ENCODE assay signal across 19 cellular contexts in the genomic region with DNA sequence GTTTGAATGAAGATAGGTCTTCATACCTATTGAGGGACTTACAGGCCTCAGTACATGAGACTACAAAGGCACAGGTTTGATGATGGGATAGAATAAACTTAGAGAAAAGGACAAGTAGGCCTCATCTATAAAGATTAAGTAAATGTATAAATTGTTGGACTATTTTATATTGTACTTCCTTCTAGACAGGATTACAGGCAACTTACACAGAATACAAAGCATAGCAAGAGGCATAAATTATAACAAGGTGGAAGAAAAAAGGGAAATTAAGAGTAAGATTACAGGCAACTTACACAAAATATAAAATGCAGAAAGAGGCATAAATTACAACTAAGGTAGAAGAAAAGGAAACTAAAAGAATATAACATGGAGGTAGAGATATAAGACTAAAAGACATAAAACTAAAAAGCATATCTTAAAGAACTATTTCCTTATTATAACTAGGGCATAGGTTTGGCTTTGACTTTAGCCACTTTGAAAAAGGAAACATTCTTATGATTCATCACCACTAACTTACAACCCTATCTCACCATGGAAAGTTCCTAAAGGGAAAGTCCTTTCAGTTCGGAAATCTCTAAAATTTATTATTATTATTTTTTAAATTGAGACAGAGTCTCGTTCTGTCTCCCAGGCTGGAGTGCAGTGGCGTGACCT.
A peak's percentile ranks its signal among the peaks of the same experiment; 100 is the strongest.
DNase-seq lines count a peak whose midpoint lies in the region; ATAC-seq and TF ChIP-seq lines count a peak whose summit lies in the region.
"Had no signal": no experiment of that assay in that cellular context is flagged by ENCODE, and none has a peak within 500 bp of the region (broad histone marks: within the 10 kb centered on the region; RNA-seq: fewer than 3 reads in every experiment).

No MANE protein-coding gene starts in this region.

- POLR2A ChIA-PET in activated CD4-positive, alpha-beta T cell treated with anti-CD3 and anti-CD28 coated beads for 36 hours (lab: Charles Lee) = no interaction called here

- H3K4me3 Mint-ChIP-seq in activated CD4-positive, alpha-beta T cell treated with anti-CD3 and anti-CD28 coated beads for 36 hours = no peak overlapping the region
- no peak overlapping the region for H3K4me3 Mint-ChIP-seq in stimulated activated naive CD8-positive, alpha-beta T cell treated with anti-CD3 and anti-CD28 coated beads, Interleukin-15, Interleukin-2, amounts not matched to agents 100 ng/mL and 50 ng/mL, for 24 hours
- H3K4me3 Mint-ChIP-seq in stimulated activated naive CD8-positive, alpha-beta T cell treated with anti-CD3 and anti-CD28 coated beads, Interleukin-15, amount 100 ng/mL, for 72 hours = no peak overlapping the region
- H3K4me3 Mint-ChIP-seq in type B pancreatic cell = no peak overlapping the region
- H3K4me3 Mint-ChIP-seq: CD14-positive monocyte, H9 had no signal

- TF ChIP-seq POLR2A in ovary (IDR thresholded peaks at IDR 0.05) = no peak

- 75 to 87% (median 77%) methylated on average over 3 of the region's 3 CpGs for WGBS in ovary, 3 donors

- no peak for TF ChIP-seq EP300 in ovary (IDR thresholded peaks at IDR 0.05)

- peak overlapping the region; percentile 17 for H3K27ac Mint-ChIP-seq in activated CD4-positive, alpha-beta T cell treated with anti-CD3 and anti-CD28 coated beads for 36 hours
- peak overlapping the region; percentile 66 for H3K27ac Mint-ChIP-seq in stimulated activated naive CD8-positive, alpha-beta T cell treated with anti-CD3 and anti-CD28 coated beads, Interleukin-15, Interleukin-2, amounts not matched to agents 100 ng/mL and 50 ng/mL, for 24 hours
- no peak overlapping the region for H3K27ac Mint-ChIP-seq in stimulated activated naive CD8-positive, alpha-beta T cell treated with anti-CD3 and anti-CD28 coated beads, Interleukin-15, amount 100 ng/mL, for 72 hours
- peak overlapping the region; percentile 6 for H3K27ac Mint-ChIP-seq in type B pancreatic cell
- H3K27ac Mint-ChIP-seq: CD14-positive monocyte, H9 had no signal

- intact Hi-C loops in activated CD4-positive, alpha-beta T cell treated with anti-CD3 and anti-CD28 coated beads for 36 hours (cut with DNase I, micrococcal nuclease) = no loop called here
- intact Hi-C loops in left colon (cut with DNase I, micrococcal nuclease) (no loop called here), ovary (cut with DNase I) (no loop called here)

- H3K27me3 ChIP-seq in ovary = no peaks in the 10 kb centered on the region

- CTCF ChIA-PET in activated CD4-positive, alpha-beta T cell treated with anti-CD3 and anti-CD28 coated beads for 36 hours (lab: Charles Lee) = no interaction called here

- H3K36me3 Mint-ChIP-seq in activated CD4-positive, alpha-beta T cell treated with anti-CD3 and anti-CD28 coated beads for 36 hours (ENCODE audit: low read depth) = peaks cover 53% of the 10 kb centered on the region
- H3K36me3 Mint-ChIP-seq in stimulated activated naive CD8-positive, alpha-beta T cell treated with anti-CD3 and anti-CD28 coated beads, Interleukin-15, Interleukin-2, amounts not matched to agents 100 ng/mL and 50 ng/mL, for 24 hours (ENCODE audit: low read depth) = peaks cover 71% of the 10 kb centered on the region
- peaks cover 47% of the 10 kb centered on the region for H3K36me3 Mint-ChIP-seq in type B pancreatic cell

- H3K4me3 ChIP-seq in ovary = no peak overlapping the region

- H3K27ac ChIP-seq in ovary = no peak overlapping the region
- H3K27ac ChIP-seq: 22Rv1, KMS-11 had no signal

- no peaks in the 10 kb centered on the region for H3K9me3 ChIP-seq in ovary

- H3K4me1 ChIP-seq in ovary (ENCODE audit: insufficient read depth) = no peaks in the 10 kb centered on the region

- no peak for ATAC-seq in activated CD4-positive, alpha-beta T cell treated with anti-CD3 and anti-CD28 coated beads for 36 hours
- no peak for ATAC-seq in stimulated activated naive CD8-positive, alpha-beta T cell treated with anti-CD3 and anti-CD28 coated beads, Interleukin-15, amount 100 ng/mL, for 72 hours
- peak; percentile 90 for ATAC-seq in left colon
- ATAC-seq: HepG2 had no signal

- H3K4me1 Mint-ChIP-seq in activated CD4-positive, alpha-beta T cell treated with anti-CD3 and anti-CD28 coated beads for 36 hours = peaks cover 6% of the 10 kb centered on the region
- H3K4me1 Mint-ChIP-seq in stimulated activated naive CD8-positive, alpha-beta T cell treated with anti-CD3 and anti-CD28 coated beads, Interleukin-15, Interleukin-2, amounts not matched to agents 100 ng/mL and 50 ng/mL, for 24 hours (ENCODE audit: low read depth) = peaks cover 15% of the 10 kb centered on the region
- H3K4me1 Mint-ChIP-seq in stimulated activated naive CD8-positive, alpha-beta T cell treated with anti-CD3 and anti-CD28 coated beads, Interleukin-15, amount 100 ng/mL, for 72 hours = no peaks in the 10 kb centered on the region
- no peaks in the 10 kb centered on the region for H3K4me1 Mint-ChIP-seq in type B pancreatic cell (ENCODE audit: unreplicated experiment)
- H3K4me1 Mint-ChIP-seq: CD14-positive monocyte, H9 had no signal

- no peaks in the 10 kb centered on the region for H3K36me3 ChIP-seq in ovary

- TF ChIP-seq CTCF in type B pancreatic cell (conservative IDR thresholded peaks at IDR 0.05) (no peak), ovary (IDR thresholded peaks at IDR 0.05) (no peak)

- H3K27me3 Mint-ChIP-seq in activated CD4-positive, alpha-beta T cell treated with anti-CD3 and anti-CD28 coated beads for 36 hours = no peaks in the 10 kb centered on the region
- no peaks in the 10 kb centered on the region for H3K27me3 Mint-ChIP-seq in stimulated activated naive CD8-positive, alpha-beta T cell treated with anti-CD3 and anti-CD28 coated beads, Interleukin-15, Interleukin-2, amounts not matched to agents 100 ng/mL and 50 ng/mL, for 24 hours
- no peaks in the 10 kb centered on the region for H3K27me3 Mint-ChIP-seq in stimulated activated naive CD8-positive, alpha-beta T cell treated with anti-CD3 and anti-CD28 coated beads, Interleukin-15, amount 100 ng/mL, for 72 hours
- H3K27me3 Mint-ChIP-seq in type B pancreatic cell = no peaks in the 10 kb centered on the region

- DNase-seq in activated CD4-positive, alpha-beta T cell treated with anti-CD3 and anti-CD28 coated beads for 36 hours = no peak
- DNase-seq in activated CD4-positive, alpha-beta T cell treated with anti-CD3 and anti-CD28 coated beads for 1 hour = no peak
- no peak for DNase-seq in stimulated activated naive CD8-positive, alpha-beta T cell treated with anti-CD3 and anti-CD28 coated beads, Interleukin-15, amount 100 ng/mL, for 72 hours
- DNase-seq in left colon (no peak), type B pancreatic cell (ENCODE audit: extremely low spot score, unreplicated experiment) (no peak), ovary (no peak), NCI-H524 treated with DMSO at 0.1 percent for 48 hours (lab: John Stamatoyannopoulos, UW) (no peak)
- DNase-seq: AML-193, DND-41, H9, NCI-H1417, NCI-H187, NCI-H226, NCI-H524 had no signal

- no peaks in the 10 kb centered on the region for H3K9me3 Mint-ChIP-seq in activated CD4-positive, alpha-beta T cell treated with anti-CD3 and anti-CD28 coated beads for 36 hours (ENCODE audit: low read depth)
- no peaks in the 10 kb centered on the region for H3K9me3 Mint-ChIP-seq in stimulated activated naive CD8-positive, alpha-beta T cell treated with anti-CD3 and anti-CD28 coated beads, Interleukin-15, Interleukin-2, amounts not matched to agents 100 ng/mL and 50 ng/mL, for 24 hours
- no peaks in the 10 kb centered on the region for H3K9me3 Mint-ChIP-seq in stimulated activated naive CD8-positive, alpha-beta T cell treated with anti-CD3 and anti-CD28 coated beads, Interleukin-15, amount 100 ng/mL, for 72 hours
- H3K9me3 Mint-ChIP-seq in type B pancreatic cell = no peaks in the 10 kb centered on the region
- H3K9me3 Mint-ChIP-seq: CD14-positive monocyte, H9 had no signal

Comparison
In these comparisons a context has a peak if more than half of its experiments do, and no peak if none do; other contexts are left out.
1. H3K27ac Mint-ChIP-seq: peak in activated CD4-positive, alpha-beta T cell treated with anti-CD3 and anti-CD28 coated beads for 36 hours (single experiment), stimulated activated naive CD8-positive, alpha-beta T cell treated with anti-CD3 and anti-CD28 coated beads, Interleukin-15, Interleukin-2, amounts not matched to agents 100 ng/mL and 50 ng/mL, for 24 hours (single experiment) and type B pancreatic cell (single experiment); none in stimulated activated naive CD8-positive, alpha-beta T cell treated with anti-CD3 and anti-CD28 coated beads, Interleukin-15, amount 100 ng/mL, for 72 hours (0 of 2).